ENCODE assay signal across 1 cellular context in the genomic region with DNA sequence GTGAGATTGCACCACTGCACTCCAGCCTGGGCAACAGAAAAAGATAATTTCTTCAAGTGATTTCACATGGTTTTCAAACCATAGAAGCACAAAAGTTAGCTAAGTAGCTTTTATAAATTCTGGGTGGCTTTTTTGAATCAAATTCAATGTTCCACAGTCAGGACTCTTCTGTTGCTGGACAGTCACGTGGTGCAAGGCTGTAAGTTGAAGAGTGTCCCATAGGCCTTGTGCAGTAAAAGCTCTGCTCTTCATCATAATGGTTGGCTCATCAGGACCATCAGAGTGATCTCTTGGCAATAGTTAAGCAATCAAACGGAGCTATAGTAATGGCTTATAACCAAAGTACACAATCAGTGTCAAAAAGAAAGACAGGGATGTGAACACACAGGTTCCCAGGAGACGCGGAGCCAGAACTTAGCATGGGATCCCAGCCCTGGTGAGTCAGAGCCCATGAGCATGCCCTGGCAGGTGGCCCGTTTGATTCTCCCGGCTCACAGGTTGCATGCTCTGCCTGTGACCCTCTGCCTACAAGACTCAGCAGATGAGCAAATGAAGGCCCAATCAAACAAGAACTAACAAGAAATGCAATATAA.
TF ChIP-seq lines count a peak whose summit lies in the region.

No MANE protein-coding gene starts in this region.

TF ChIP-seq in IMR-90, 13 proteins besides CTCF, POLR2A, EP300 and RAD21 (continued from another document):
- TF ChIP-seq, protein P1, sequence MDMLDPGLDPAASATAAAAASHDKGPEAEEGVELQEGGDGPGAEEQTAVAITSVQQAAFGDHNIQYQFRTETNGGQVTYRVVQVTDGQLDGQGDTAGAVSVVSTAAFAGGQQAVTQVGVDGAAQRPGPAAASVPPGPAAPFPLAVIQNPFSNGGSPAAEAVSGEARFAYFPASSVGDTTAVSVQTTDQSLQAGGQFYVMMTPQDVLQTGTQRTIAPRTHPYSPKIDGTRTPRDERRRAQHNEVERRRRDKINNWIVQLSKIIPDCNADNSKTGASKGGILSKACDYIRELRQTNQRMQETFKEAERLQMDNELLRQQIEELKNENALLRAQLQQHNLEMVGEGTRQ (IDR thresholded peaks at IDR 0.05; ENCODE audit: low read depth, low read length), result no peak
- TF ChIP-seq MAZ (IDR thresholded peaks at IDR 0.05; ENCODE audit: borderline replicate concordance, low read depth, low read length) (no peak), NFE2L2 (IDR thresholded peaks at IDR 0.05; ENCODE audit: low read depth, low read length) (no peak), SMC3 (IDR thresholded peaks at IDR 0.05; ENCODE audit: low read depth, low read length) (no peak), RCOR1 (IDR thresholded peaks at IDR 0.05; ENCODE audit: insufficient replicate concordance, low read length) (no peak)
TF ChIP-seq in IMR-90: peak in this region for 0.
